ENCODE assay signal across 19 cellular contexts in the genomic region with DNA sequence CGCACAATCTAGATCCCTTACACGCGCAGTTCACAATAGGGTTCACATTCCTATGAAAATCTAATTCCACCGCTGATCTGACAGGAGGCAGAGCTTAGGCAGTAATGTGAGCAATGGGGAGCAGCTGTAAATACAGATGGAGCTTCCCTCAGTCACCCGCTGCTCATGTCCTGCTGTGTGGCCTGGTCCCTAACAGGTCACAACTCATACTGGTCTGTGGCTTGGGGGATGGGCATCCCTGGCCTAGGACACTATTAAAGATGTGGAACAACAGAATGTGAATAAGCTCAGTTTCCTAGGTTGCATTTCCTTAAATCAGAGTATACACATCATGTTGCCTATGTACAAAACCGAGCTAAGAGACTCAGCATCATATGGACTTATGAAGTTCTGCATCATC. TPM values are rescaled to one million over a fixed set of nuclear protein-coding genes. Genes with fewer than 3 reads are reported as not detected.
A peak's percentile ranks its signal among the peaks of the same experiment; 100 is the strongest.
DNase-seq lines count a peak whose midpoint lies in the region; ATAC-seq, FAIRE-seq and TF ChIP-seq lines count a peak whose summit lies in the region.
"Had no signal": no experiment of that assay in that cellular context is flagged by ENCODE, and none has a peak within 500 bp of the region (broad histone marks: within the 10 kb centered on the region; RNA-seq: fewer than 3 reads in every experiment).

No MANE protein-coding gene starts in this region.

- H4K20me1 ChIP-seq in H1 (replicated peaks in 1 of 2; ENCODE audit: control insufficient read depth in 1 of 2, insufficient read depth in 2 of 2, low read length in 2 of 2): no peaks in the 10 kb centered on the region
- H4K20me1 ChIP-seq: BLaER1 treated with 17β-estradiol and CSF1 and Interleukin-3, amounts not matched to agents 10 nM and 100 nM had no signal

- WGBS in H1 (ENCODE audit: extremely low coverage in 1 of 2, insufficient coverage in 1 of 2, insufficient read length in 1 of 2, insufficient replicate concordance in 2 of 2, low coverage in 1 of 2, low lambda C conversion rate in 2 of 2, missing lambda C conversion rate in 1 of 2), 2 experiments: 93% methylated on average over 6 of the region's 6 CpGs; no CpG with 5 or more reads in 1 of the 2 experiments

- no peak overlapping the region for H3K4me2 ChIP-seq in H1 (ENCODE audit: insufficient read depth in 1 of 2, low read depth in 2 of 2, low read length in 2 of 2)
- H3K4me2 ChIP-seq: BLaER1 treated with 17β-estradiol and CSF1 and Interleukin-3, amounts not matched to agents 10 nM and 100 nM had no signal

- no peak for DNase-seq in activated naive CD8-positive, alpha-beta T cell treated with anti-CD3 and anti-CD28 coated beads, Interleukin-2, amount 10 ng/mL, durations not matched to agents 7 days and 5 days
- DNase-seq in activated naive CD8-positive, alpha-beta T cell treated with anti-CD3 and anti-CD28 coated beads for 36 hours: no peak
- peak; percentile 57 for DNase-seq in M059J (ENCODE audit: low read depth)
- DNase-seq in H1 (ENCODE audit: low read depth in 1 of 2, low spot score in 2 of 2): no peak
- no peak for DNase-seq in left lung
- no peak for DNase-seq in NCI-H1436 (lab: John Stamatoyannopoulos, UW)
- DNase-seq: ACHN; Calu3; CD4-positive, CD25-positive, alpha-beta regulatory T cell; DMS153; DMS79 treated with DMSO at 0.1 percent for 48 hours; GDM1; GOT3; KG1 had no signal

- no peak overlapping the region for H3K14ac ChIP-seq in H1 (ENCODE audit: insufficient read length)

- H3K79me1 ChIP-seq in H1 (ENCODE audit: low read depth, low read length): no peaks in the 10 kb centered on the region

- CTCF ChIA-PET in H1 (lab: Charles Lee; ENCODE audit: partially characterized antibody): interaction anchor here (0.6 to 3.7 kb wide), 5 partner anchors 8 to 807 kb away, joined by 3 to 14 read pairs (median 6); no protein-coding TSS in a partner anchor

- no peak overlapping the region for H3K27ac ChIP-seq in H1 (ENCODE audit: low read depth, low read length)
- no peak overlapping the region for H3K27ac ChIP-seq in left lung
- H3K27ac ChIP-seq: BLaER1 treated with 17β-estradiol and CSF1 and Interleukin-3, amounts not matched to agents 10 nM and 100 nM had no signal

- H4K5ac ChIP-seq in H1 (ENCODE audit: insufficient read length, low read depth, low read length): no peak overlapping the region

- no peak overlapping the region for H2BK5ac ChIP-seq in H1 (ENCODE audit: low read depth, low read length)

- H3K79me2 ChIP-seq in H1 (ENCODE audit: control insufficient read depth in 1 of 2, insufficient read depth in 2 of 2, low read length in 2 of 2): no peaks in the 10 kb centered on the region

- no peak overlapping the region for H2BK20ac ChIP-seq in H1 (ENCODE audit: low read length)

- H3K36me3 Mint-ChIP-seq in activated naive CD8-positive, alpha-beta T cell treated with anti-CD3 and anti-CD28 coated beads, Interleukin-2, amount 10 ng/mL, durations not matched to agents 7 days and 5 days: peaks cover 56% of the 10 kb centered on the region
- peaks cover 2% of the 10 kb centered on the region for H3K36me3 Mint-ChIP-seq in activated naive CD8-positive, alpha-beta T cell treated with anti-CD3 and anti-CD28 coated beads for 36 hours
- H3K36me3 Mint-ChIP-seq: IgD-negative memory B cell had no signal

- no peak for TF ChIP-seq EP300 in H1 (IDR thresholded peaks at IDR 0.05; ENCODE audit: borderline replicate concordance in 1 of 2, low read depth in 2 of 2, low read length in 2 of 2)

- no peak for TF ChIP-seq POLR2A in H1 (IDR thresholded peaks at IDR 0.05; ENCODE audit: control extremely low read depth in 1 of 2, low read depth in 2 of 2, low read length in 2 of 2)

- no peak overlapping the region for H4K8ac ChIP-seq in H1 (ENCODE audit: extremely low read depth, insufficient read depth, low read length)

- no peak overlapping the region for H3K4me3 Mint-ChIP-seq in activated naive CD8-positive, alpha-beta T cell treated with anti-CD3 and anti-CD28 coated beads, Interleukin-2, amount 10 ng/mL, durations not matched to agents 7 days and 5 days
- no peak overlapping the region for H3K4me3 Mint-ChIP-seq in activated naive CD8-positive, alpha-beta T cell treated with anti-CD3 and anti-CD28 coated beads for 36 hours
- H3K4me3 Mint-ChIP-seq: CD4-positive, CD25-positive, alpha-beta regulatory T cell; IgD-negative memory B cell had no signal

- peaks cover 24% of the 10 kb centered on the region for H3K4me1 Mint-ChIP-seq in activated naive CD8-positive, alpha-beta T cell treated with anti-CD3 and anti-CD28 coated beads, Interleukin-2, amount 10 ng/mL, durations not matched to agents 7 days and 5 days
- H3K4me1 Mint-ChIP-seq in activated naive CD8-positive, alpha-beta T cell treated with anti-CD3 and anti-CD28 coated beads for 36 hours: peaks cover 8% of the 10 kb centered on the region

- peak; percentile 24 for ATAC-seq in activated naive CD8-positive, alpha-beta T cell treated with anti-CD3 and anti-CD28 coated beads, Interleukin-2, amount 10 ng/mL, durations not matched to agents 7 days and 5 days (ENCODE audit: low read depth)
- ATAC-seq in left lung (no peak), GM19023 (IDR thresholded peaks at IDR 0.05; ENCODE audit: unreplicated experiment) (no peak)

- intact Hi-C loops in left lung (cut with DNase I): no loop called here

- H3K56ac ChIP-seq in H1 (replicated peaks; ENCODE audit: insufficient read length, low read depth, low read length): no peak overlapping the region

- no peak overlapping the region for H3K23ac ChIP-seq in H1 (ENCODE audit: insufficient read length)

- POLR2A ChIA-PET in activated naive CD8-positive, alpha-beta T cell treated with anti-CD3 and anti-CD28 coated beads, Interleukin-2, amount 10 ng/mL, durations not matched to agents 7 days and 5 days (lab: Charles Lee): interaction anchor here (1.0 to 2.6 kb wide), 5 partner anchors 15 to 46 kb away, joined by 3 to 13 read pairs (median 4); partner anchors contain the start of gene IFI44L
- POLR2A ChIA-PET in H1 (lab: Charles Lee; ENCODE audit: partially characterized antibody): no interaction called here

- no peak overlapping the region for H4K91ac ChIP-seq in H1 (replicated peaks; ENCODE audit: insufficient read length, low read length)

- H3K9me3 ChIP-seq in H1 (ENCODE audit: insufficient read depth in 2 of 2, low read depth in 1 of 2, low read length in 1 of 2) (no peaks in the 10 kb centered on the region), left lung (no peaks in the 10 kb centered on the region)
- H3K9me3 ChIP-seq: BLaER1 treated with 17β-estradiol and CSF1 and Interleukin-3, amounts not matched to agents 10 nM and 100 nM; HAP-1 had no signal

- H3K18ac ChIP-seq in H1 (ENCODE audit: extremely low read depth, low read length): no peak overlapping the region

- no peaks in the 10 kb centered on the region for H3K27me3 Mint-ChIP-seq in activated naive CD8-positive, alpha-beta T cell treated with anti-CD3 and anti-CD28 coated beads, Interleukin-2, amount 10 ng/mL, durations not matched to agents 7 days and 5 days
- no peaks in the 10 kb centered on the region for H3K27me3 Mint-ChIP-seq in activated naive CD8-positive, alpha-beta T cell treated with anti-CD3 and anti-CD28 coated beads for 36 hours
- H3K27me3 Mint-ChIP-seq: CD4-positive, CD25-positive, alpha-beta regulatory T cell had no signal

- H2BK15ac ChIP-seq in H1 (ENCODE audit: low read length): no peak overlapping the region

- no peaks in the 10 kb centered on the region for H3K23me2 ChIP-seq in H1 (ENCODE audit: low read depth, low read length)

- TF ChIP-seq RAD21 in H1 (IDR thresholded peaks at IDR 0.05 in 1 of 2, conservative IDR thresholded peaks at IDR 0.05 in 1 of 2; ENCODE audit: low read depth in 2 of 2, low read length in 2 of 2): no peak

- no peak overlapping the region for H2AK5ac ChIP-seq in H1 (ENCODE audit: low read depth, low read length)

- H2BK12ac ChIP-seq in H1 (ENCODE audit: low read depth, low read length): no peak overlapping the region

- H3K9ac ChIP-seq in H1 (replicated peaks in 1 of 4; ENCODE audit: extremely low read depth in 1 of 4, low read depth in 3 of 4, low read length in 3 of 4): no peak overlapping the region
- H3K9ac ChIP-seq: BLaER1 treated with 17β-estradiol and CSF1 and Interleukin-3, amounts not matched to agents 10 nM and 100 nM had no signal

- TF ChIP-seq CTCF in H1 (IDR thresholded peaks at IDR 0.05; ENCODE audit: control extremely low read depth in 1 of 3, insufficient read depth in 1 of 3, low read depth in 1 of 3, low read length in 3 of 3) (no peak), left lung (IDR thresholded peaks at IDR 0.05) (no peak)

- FAIRE-seq in H1 (lab: Jason Lieb, UNC): no peak

- no peaks in the 10 kb centered on the region for H3K4me1 ChIP-seq in H1 (replicated peaks in 1 of 4; ENCODE audit: control insufficient read depth in 3 of 4, insufficient read depth in 4 of 4, low read length in 3 of 4)
- no peaks in the 10 kb centered on the region for H3K4me1 ChIP-seq in left lung
- H3K4me1 ChIP-seq: BLaER1 treated with 17β-estradiol and CSF1 and Interleukin-3, amounts not matched to agents 10 nM and 100 nM; HAP-1 had no signal

- H3K27ac Mint-ChIP-seq in activated naive CD8-positive, alpha-beta T cell treated with anti-CD3 and anti-CD28 coated beads, Interleukin-2, amount 10 ng/mL, durations not matched to agents 7 days and 5 days: no peak overlapping the region
- H3K27ac Mint-ChIP-seq in activated naive CD8-positive, alpha-beta T cell treated with anti-CD3 and anti-CD28 coated beads for 36 hours: no peak overlapping the region
- H3K27ac Mint-ChIP-seq: CD4-positive, CD25-positive, alpha-beta regulatory T cell; IgD-negative memory B cell had no signal

- no peak overlapping the region for H3K4me3 ChIP-seq in H1 (ENCODE audit: extremely low read depth in 1 of 4, insufficient read depth in 2 of 4, low read depth in 3 of 4, low read length in 4 of 4)
- H3K4me3 ChIP-seq in left lung: no peak overlapping the region
- H3K4me3 ChIP-seq: BLaER1 treated with 17β-estradiol and CSF1 and Interleukin-3, amounts not matched to agents 10 nM and 100 nM; HAP-1 had no signal

- no peaks in the 10 kb centered on the region for H3K27me3 ChIP-seq in H1 (replicated peaks in 1 of 4; ENCODE audit: control insufficient read depth in 3 of 4, extremely low read depth in 1 of 4, insufficient read depth in 3 of 4, low read length in 3 of 4)
- no peaks in the 10 kb centered on the region for H3K27me3 ChIP-seq in left lung
- H3K27me3 ChIP-seq: BLaER1 treated with 17β-estradiol and CSF1 and Interleukin-3, amounts not matched to agents 10 nM and 100 nM had no signal

- no peak overlapping the region for H3K4ac ChIP-seq in H1 (replicated peaks; ENCODE audit: insufficient read length, low read depth, low read length)

- no peaks in the 10 kb centered on the region for H3K36me3 ChIP-seq in H1 (ENCODE audit: control insufficient read depth in 2 of 4, insufficient read depth in 4 of 4, low read length in 3 of 4)
- peaks cover 0 to 31% of the 10 kb centered on the region in 2 donors for H3K36me3 ChIP-seq in left lung
- H3K36me3 ChIP-seq: HAP-1 had no signal

- no peak overlapping the region for H2AFZ ChIP-seq in H1 (ENCODE audit: low read length)

- H2BK120ac ChIP-seq in H1 (replicated peaks; ENCODE audit: low read depth, low read length): no peak overlapping the region

- H3K9me3 Mint-ChIP-seq in activated naive CD8-positive, alpha-beta T cell treated with anti-CD3 and anti-CD28 coated beads, Interleukin-2, amount 10 ng/mL, durations not matched to agents 7 days and 5 days: no peaks in the 10 kb centered on the region
- H3K9me3 Mint-ChIP-seq in activated naive CD8-positive, alpha-beta T cell treated with anti-CD3 and anti-CD28 coated beads for 36 hours: no peaks in the 10 kb centered on the region
- H3K9me3 Mint-ChIP-seq: IgD-negative memory B cell had no signal

RNA-seq across cellular contexts. Expression of gene IFI44, which starts 16.2 kb away (rescaled TPM):
- 100 to 1,000 TPM; 180 to 186 TPM for total RNA-seq in activated naive CD8-positive, alpha-beta T cell treated with anti-CD3 and anti-CD28 coated beads, Interleukin-2, amount 10 ng/mL, durations not matched to agents 7 days and 5 days
- total RNA-seq in activated naive CD8-positive, alpha-beta T cell treated with anti-CD3 and anti-CD28 coated beads for 36 hours: 10 to 100 TPM; 40.8 to 45.2 TPM
- 536 and 601 TPM in 2 replicates for total RNA-seq in M059J (2014; rRNA removed; shearing (Covaris generic))
- not detected in 2 replicates for total RNA-seq in H1 (2021; fragmentation: NEBNext Ultra II Directional; extraction: Animal tissue kit (Norgen Biotek cat#: 25700))
- polyA plus RNA-seq in H1 (2011; rRNA removed): not detected in 2 replicates
- not detected for polyA plus RNA-seq in H1 (2011; cell fraction: cytosol; rRNA removed)
- not detected for polyA plus RNA-seq in H1 (2011; cell fraction: nucleus; rRNA removed)
- not detected in 4 replicates for polyA plus RNA-seq in H1 (2012, experiment 1 of 2)
- polyA plus RNA-seq in H1 (2012, experiment 2 of 2): not detected
- not detected for polyA plus RNA-seq in H1 (2013, experiment 1 of 2)
- not detected for polyA plus RNA-seq in H1 (2013, experiment 2 of 2)
- not detected in 2 replicates for polyA minus RNA-seq in H1 (2011; rRNA and poly(A)+ RNA removed)
- polyA minus RNA-seq in H1 (2011; cell fraction: cytosol; rRNA and poly(A)+ RNA removed): not detected
- polyA minus RNA-seq in H1 (2011; cell fraction: nucleus; rRNA and poly(A)+ RNA removed): not detected
- 10 to 100 TPM; 40.8 to 58.4 TPM for total RNA-seq in left lung

RNA-seq across cellular contexts. Expression of gene IFI44L, which starts 45.6 kb away (rescaled TPM):
- total RNA-seq in activated naive CD8-positive, alpha-beta T cell treated with anti-CD3 and anti-CD28 coated beads, Interleukin-2, amount 10 ng/mL, durations not matched to agents 7 days and 5 days: 100 to 1,000 TPM; 278 to 290 TPM
- total RNA-seq in activated naive CD8-positive, alpha-beta T cell treated with anti-CD3 and anti-CD28 coated beads for 36 hours: 10 to 100 TPM; 38.5 to 38.6 TPM
- 500 and 556 TPM in 2 replicates for total RNA-seq in M059J (2014; rRNA removed; shearing (Covaris generic))
- total RNA-seq in H1 (2021; fragmentation: NEBNext Ultra II Directional; extraction: Animal tissue kit (Norgen Biotek cat#: 25700)): not detected in 2 replicates
- polyA plus RNA-seq in H1 (2011; rRNA removed): not detected in 2 replicates
- not detected for polyA plus RNA-seq in H1 (2011; cell fraction: cytosol; rRNA removed)
- not detected for polyA plus RNA-seq in H1 (2011; cell fraction: nucleus; rRNA removed)
- polyA plus RNA-seq in H1 (2012, experiment 1 of 2): not detected in 4 replicates
- polyA plus RNA-seq in H1 (2012, experiment 2 of 2): not detected
- not detected for polyA plus RNA-seq in H1 (2013, experiment 1 of 2)
- polyA plus RNA-seq in H1 (2013, experiment 2 of 2): not detected
- not detected in 2 replicates for polyA minus RNA-seq in H1 (2011; rRNA and poly(A)+ RNA removed)
- polyA minus RNA-seq in H1 (2011; cell fraction: cytosol; rRNA and poly(A)+ RNA removed): not detected
- not detected for polyA minus RNA-seq in H1 (2011; cell fraction: nucleus; rRNA and poly(A)+ RNA removed)
- 10 to 100 TPM; 12.4 to 24.0 TPM for total RNA-seq in left lung
- total RNA-seq: HT1080 had no signal

Comparison
In these comparisons a context has a peak if more than half of its experiments do, and no peak if none do; other contexts are left out.
1. RNA of gene IFI44, which starts 16.2 kb away (total RNA-seq): 536 to 601 TPM in M059J, 180 to 186 TPM in activated naive CD8-positive, alpha-beta T cell treated with anti-CD3 and anti-CD28 coated beads, Interleukin-2, amount 10 ng/mL, durations not matched to agents 7 days and 5 days, 40.8 to 58.4 TPM in left lung and 40.8 to 45.2 TPM in activated naive CD8-positive, alpha-beta T cell treated with anti-CD3 and anti-CD28 coated beads for 36 hours; not detected in H1; every median in the first group is over 10 times any median in the second.
2. RNA of gene IFI44L, which starts 45.6 kb away (total RNA-seq): 500 to 556 TPM in M059J, 278 to 290 TPM in activated naive CD8-positive, alpha-beta T cell treated with anti-CD3 and anti-CD28 coated beads, Interleukin-2, amount 10 ng/mL, durations not matched to agents 7 days and 5 days, 38.5 to 38.6 TPM in activated naive CD8-positive, alpha-beta T cell treated with anti-CD3 and anti-CD28 coated beads for 36 hours and 12.4 to 24.0 TPM in left lung; not detected in H1; every median in the first group is over 10 times any median in the second.